Comparison of ENCODE assay signal across 29 cellular contexts in genomic region chr5:59161206-59162105, GRCh38.
DNase-seq lines count a peak whose midpoint lies in the region; ATAC-seq lines count a peak whose summit lies in the region.
"Had no signal": no experiment of that assay in that cellular context is flagged by ENCODE, and none has a peak within 500 bp of the region (broad histone marks: within the 10 kb centered on the region; RNA-seq: fewer than 3 reads in every experiment).

No MANE protein-coding gene starts in this region.

- H3K27me3 Mint-ChIP-seq in activated T-cell treated with anti-CD3 and anti-CD28 coated beads, Interleukin-2, amount 50 U/mL, for 72 hours (ENCODE audit: low read depth) = no peaks in the 10 kb centered on the region
- H3K27me3 Mint-ChIP-seq in IgD-negative memory B cell = no peaks in the 10 kb centered on the region
- peaks cover 3% of the 10 kb centered on the region for H3K27me3 Mint-ChIP-seq in activated CD8-positive, alpha-beta T cell treated with anti-CD3 and anti-CD28 coated beads, Interleukin-2, amount 10 ng/mL, durations not matched to agents 7 days and 5 days (ENCODE audit: low read depth)
- peaks cover 0 to 2% (median 0%) of the 10 kb centered on the region in 5 donors for H3K27me3 Mint-ChIP-seq in naive thymus-derived CD4-positive, alpha-beta T cell
- H3K27me3 Mint-ChIP-seq: activated CD8-positive, alpha-beta memory T cell treated with anti-CD3 and anti-CD28 coated beads, Interleukin-2, amount 10 ng/mL, durations not matched to agents 7 days and 5 days; stimulated activated memory B cell treated with anti-CD40 and anti-IgM and Interleukin-4, amounts not matched to agents 10 μg/mL and 1 μg/mL and 100 μg/mL, for 72 hours had no signal

- peak overlapping the region; percentile 52 for H3K27ac Mint-ChIP-seq in activated T-cell treated with anti-CD3 and anti-CD28 coated beads, Interleukin-2, amount 50 U/mL, for 72 hours
- H3K27ac Mint-ChIP-seq in IgD-negative memory B cell = peak overlapping the region in 2 of 3 donors; percentile 46 to 67
- peak overlapping the region; percentile 66 for H3K27ac Mint-ChIP-seq in activated CD8-positive, alpha-beta T cell treated with anti-CD3 and anti-CD28 coated beads, Interleukin-2, amount 10 ng/mL, durations not matched to agents 7 days and 5 days
- H3K27ac Mint-ChIP-seq in naive thymus-derived CD4-positive, alpha-beta T cell = peak overlapping the region; percentile 51 to 92 (median 79)
- H3K27ac Mint-ChIP-seq: activated CD8-positive, alpha-beta memory T cell treated with anti-CD3 and anti-CD28 coated beads, Interleukin-2, amount 10 ng/mL, durations not matched to agents 7 days and 5 days; stimulated activated memory B cell treated with anti-CD40 and anti-IgM and Interleukin-4, amounts not matched to agents 10 μg/mL and 1 μg/mL and 100 μg/mL, for 72 hours had no signal

- no peak overlapping the region for H3K4me3 ChIP-seq in naive thymus-derived CD4-positive, alpha-beta T cell (ENCODE audit: low read length)
- H3K4me3 ChIP-seq: mucosa of descending colon, right atrium auricular region, spleen, thoracic aorta had no signal

- H3K36me3 Mint-ChIP-seq in activated T-cell treated with anti-CD3 and anti-CD28 coated beads, Interleukin-2, amount 50 U/mL, for 72 hours (ENCODE audit: insufficient read depth in 2 of 2) = no peaks in the 10 kb centered on the region
- no peaks in the 10 kb centered on the region for H3K36me3 Mint-ChIP-seq in IgD-negative memory B cell
- H3K36me3 Mint-ChIP-seq in activated CD8-positive, alpha-beta T cell treated with anti-CD3 and anti-CD28 coated beads, Interleukin-2, amount 10 ng/mL, durations not matched to agents 7 days and 5 days (ENCODE audit: low read depth) = no peaks in the 10 kb centered on the region
- H3K36me3 Mint-ChIP-seq in naive thymus-derived CD4-positive, alpha-beta T cell = peaks cover 0 to 6% (median 0%) of the 10 kb centered on the region in 5 donors
- H3K36me3 Mint-ChIP-seq: activated CD8-positive, alpha-beta memory T cell treated with anti-CD3 and anti-CD28 coated beads, Interleukin-2, amount 10 ng/mL, durations not matched to agents 7 days and 5 days; stimulated activated memory B cell treated with anti-CD40 and anti-IgM and Interleukin-4, amounts not matched to agents 10 μg/mL and 1 μg/mL and 100 μg/mL, for 72 hours had no signal

- peaks cover 16% of the 10 kb centered on the region for H3K4me1 Mint-ChIP-seq in activated T-cell treated with anti-CD3 and anti-CD28 coated beads, Interleukin-2, amount 50 U/mL, for 72 hours (ENCODE audit: low read depth)
- peaks cover 2 to 10% (median 5%) of the 10 kb centered on the region in 3 donors for H3K4me1 Mint-ChIP-seq in IgD-negative memory B cell
- H3K4me1 Mint-ChIP-seq in activated CD8-positive, alpha-beta T cell treated with anti-CD3 and anti-CD28 coated beads, Interleukin-2, amount 10 ng/mL, durations not matched to agents 7 days and 5 days (ENCODE audit: low read depth) = peaks cover 24% of the 10 kb centered on the region
- H3K4me1 Mint-ChIP-seq in naive thymus-derived CD4-positive, alpha-beta T cell = peaks cover 4 to 22% (median 18%) of the 10 kb centered on the region in 7 donors
- H3K4me1 Mint-ChIP-seq: neural crest cell; stimulated activated memory B cell treated with anti-CD40 and anti-IgM and Interleukin-4, amounts not matched to agents 10 μg/mL and 1 μg/mL and 100 μg/mL, for 72 hours had no signal

- CTCF ChIA-PET in activated CD8-positive, alpha-beta T cell treated with anti-CD3 and anti-CD28 coated beads, Interleukin-2, amount 10 ng/mL, durations not matched to agents 7 days and 5 days (lab: Charles Lee) = interaction anchor here (1.2 to 5.1 kb wide), 3 partner anchors 12 to 126 kb away, joined by 3 to 29 read pairs (median 6); no protein-coding TSS in a partner anchor
- CTCF ChIA-PET in naive thymus-derived CD4-positive, alpha-beta T cell (lab: Charles Lee) = interaction anchor here (0.5 to 1.9 kb wide), 4 partner anchors 15 to 188 kb away, joined by 3 to 7 read pairs (median 4); no protein-coding TSS in a partner anchor

- H3K27ac ChIP-seq in naive thymus-derived CD4-positive, alpha-beta T cell (ENCODE audit: low read depth, low read length) = peak overlapping the region; percentile 12
- H3K27ac ChIP-seq: parathyroid adenoma, right atrium auricular region, spleen, thoracic aorta had no signal

- no peaks in the 10 kb centered on the region for H3K9me3 ChIP-seq in naive thymus-derived CD4-positive, alpha-beta T cell (ENCODE audit: control insufficient read depth in 2 of 3, low read length in 3 of 3)
- H3K9me3 ChIP-seq: BE2C, mucosa of descending colon, right atrium auricular region, spleen, thoracic aorta had no signal

- intact Hi-C loops in naive thymus-derived CD4-positive, alpha-beta T cell (cut with micrococcal nuclease) = loop anchor here in 1 of 2 donors (1.0 kb wide), 1 partner anchor 34 kb away; no protein-coding TSS in a partner anchor

- H3K4me3 Mint-ChIP-seq in activated T-cell treated with anti-CD3 and anti-CD28 coated beads, Interleukin-2, amount 50 U/mL, for 72 hours = peak overlapping the region in 1 of 2 donors; percentile 71
- H3K4me3 Mint-ChIP-seq in IgD-negative memory B cell = no peak overlapping the region
- H3K4me3 Mint-ChIP-seq in activated CD8-positive, alpha-beta T cell treated with anti-CD3 and anti-CD28 coated beads, Interleukin-2, amount 10 ng/mL, durations not matched to agents 7 days and 5 days = no peak overlapping the region
- H3K4me3 Mint-ChIP-seq in naive thymus-derived CD4-positive, alpha-beta T cell = peak overlapping the region; percentile 6 to 64 (median 38)
- H3K4me3 Mint-ChIP-seq: activated CD8-positive, alpha-beta memory T cell treated with anti-CD3 and anti-CD28 coated beads, Interleukin-2, amount 10 ng/mL, durations not matched to agents 7 days and 5 days; neural crest cell; stimulated activated memory B cell treated with anti-CD40 and anti-IgM and Interleukin-4, amounts not matched to agents 10 μg/mL and 1 μg/mL and 100 μg/mL, for 72 hours had no signal

- H3K9me3 Mint-ChIP-seq in activated T-cell treated with anti-CD3 and anti-CD28 coated beads, Interleukin-2, amount 50 U/mL, for 72 hours = no peaks in the 10 kb centered on the region
- no peaks in the 10 kb centered on the region for H3K9me3 Mint-ChIP-seq in IgD-negative memory B cell
- H3K9me3 Mint-ChIP-seq in activated CD8-positive, alpha-beta T cell treated with anti-CD3 and anti-CD28 coated beads, Interleukin-2, amount 10 ng/mL, durations not matched to agents 7 days and 5 days (ENCODE audit: insufficient read depth) = no peaks in the 10 kb centered on the region
- H3K9me3 Mint-ChIP-seq in naive thymus-derived CD4-positive, alpha-beta T cell = peaks cover 0 to 2% (median 0%) of the 10 kb centered on the region in 11 donors
- H3K9me3 Mint-ChIP-seq: neural crest cell; stimulated activated memory B cell treated with anti-CD40 and anti-IgM and Interleukin-4, amounts not matched to agents 10 μg/mL and 1 μg/mL and 100 μg/mL, for 72 hours had no signal

- no peaks in the 10 kb centered on the region for H3K27me3 ChIP-seq in naive thymus-derived CD4-positive, alpha-beta T cell (ENCODE audit: control insufficient read depth in 2 of 2, insufficient read depth in 2 of 2, low read length in 2 of 2)
- H3K27me3 ChIP-seq: BE2C, right atrium auricular region, spleen had no signal

- peak; percentile 49 to 58 for ATAC-seq in activated T-cell treated with anti-CD3 and anti-CD28 coated beads, Interleukin-2, amount 50 U/mL, for 72 hours (replicated peaks in 1 of 2)
- peak; percentile 74 for ATAC-seq in activated CD8-positive, alpha-beta T cell treated with anti-CD3 and anti-CD28 coated beads, Interleukin-2, amount 10 ng/mL, durations not matched to agents 7 days and 5 days
- peak; percentile 91 for ATAC-seq in naive thymus-derived CD4-positive, alpha-beta T cell
- ATAC-seq in HG02642 (IDR thresholded peaks at IDR 0.05; ENCODE audit: poor library complexity, unreplicated experiment) = no peak
- ATAC-seq: activated CD8-positive, alpha-beta memory T cell treated with anti-CD3 and anti-CD28 coated beads, Interleukin-2, amount 10 ng/mL, durations not matched to agents 7 days and 5 days; HepG2; mucosa of descending colon; Right ventricle myocardium inferior; stimulated activated memory B cell treated with anti-CD40 and anti-IgM and Interleukin-4, amounts not matched to agents 10 μg/mL and 1 μg/mL and 100 μg/mL, for 72 hours had no signal

- POLR2A ChIA-PET in activated CD8-positive, alpha-beta T cell treated with anti-CD3 and anti-CD28 coated beads, Interleukin-2, amount 10 ng/mL, durations not matched to agents 7 days and 5 days (lab: Charles Lee) = no interaction called here
- POLR2A ChIA-PET in naive thymus-derived CD4-positive, alpha-beta T cell (lab: Charles Lee) = interaction anchor here (1.0 kb wide), 1 partner anchor 120 kb away, joined by 3 read pairs; no protein-coding TSS in a partner anchor

- no peak for DNase-seq in activated T-cell treated with anti-CD3 and anti-CD28 coated beads, Interleukin-2, amount 50 U/mL, for 72 hours
- DNase-seq in activated T-cell treated with anti-CD3 and anti-CD28 coated beads, Interleukin-2, amount 50 U/mL, for 48 hours = no peak
- no peak for DNase-seq in activated CD8-positive, alpha-beta T cell treated with anti-CD3 and anti-CD28 coated beads, Interleukin-2, amount 10 ng/mL, durations not matched to agents 7 days and 5 days
- peak in 7 of 9 donors; percentile 40 to 75 (median 62) for DNase-seq in naive thymus-derived CD4-positive, alpha-beta T cell
- DNase-seq in NCI-H1436 (lab: John Stamatoyannopoulos, UW) = no peak
- DNase-seq in NCI-H1930 (lab: John Stamatoyannopoulos, UW) = no peak
- DNase-seq: activated CD8-positive, alpha-beta memory T cell treated with anti-CD3 and anti-CD28 coated beads, Interleukin-2, amount 10 ng/mL, durations not matched to agents 7 days and 5 days; activated gamma-delta T cell; aorta; BE2C; dermis blood vessel endothelial cell; HCEC 1CT; kidney; mucosa of descending colon; NCI-H1092; NCI-H2029; NCI-H345; NCI-H82; spleen; stimulated activated CD4-positive, alpha-beta T cell treated with anti-CD3 and anti-CD28 coated beads, Interleukin-2, amount 100 ng/mL, for 48 hours had no signal

- no peaks in the 10 kb centered on the region for H3K36me3 ChIP-seq in naive thymus-derived CD4-positive, alpha-beta T cell (ENCODE audit: control insufficient read depth in 2 of 3, insufficient read depth in 3 of 3, low read length in 3 of 3)
- H3K36me3 ChIP-seq: BE2C, right atrium auricular region, spleen, thoracic aorta had no signal

- H3K4me1 ChIP-seq in naive thymus-derived CD4-positive, alpha-beta T cell (ENCODE audit: control insufficient read depth in 2 of 2, insufficient read depth in 2 of 2, low read length in 2 of 2) = peaks cover 0 to 12% of the 10 kb centered on the region in 2 donors
- H3K4me1 ChIP-seq: parathyroid adenoma, spleen had no signal

Comparison
In these comparisons a context has a peak if more than half of its experiments do, and no peak if none do; other contexts are left out.
1. DNase-seq: peak in naive thymus-derived CD4-positive, alpha-beta T cell (7 of 9); none in activated T-cell treated with anti-CD3 and anti-CD28 coated beads, Interleukin-2, amount 50 U/mL, for 72 hours (0 of 2), activated T-cell treated with anti-CD3 and anti-CD28 coated beads, Interleukin-2, amount 50 U/mL, for 48 hours (0 of 2), activated CD8-positive, alpha-beta T cell treated with anti-CD3 and anti-CD28 coated beads, Interleukin-2, amount 10 ng/mL, durations not matched to agents 7 days and 5 days (single experiment), NCI-H1436 (single experiment) and NCI-H1930 (0 of 2).
2. H3K4me3 Mint-ChIP-seq: peak in naive thymus-derived CD4-positive, alpha-beta T cell (10 of 10); none in IgD-negative memory B cell (0 of 4) and activated CD8-positive, alpha-beta T cell treated with anti-CD3 and anti-CD28 coated beads, Interleukin-2, amount 10 ng/mL, durations not matched to agents 7 days and 5 days (single experiment).
3. Peak in every context shown above with its lines, with median percentiles within 50 percentile points of each other: H3K27ac Mint-ChIP-seq.